ENCODE assay signal across 1 cellular context in genomic region chr1:111227875-111228747, GRCh38.
TF ChIP-seq lines count a peak whose summit lies in the region.

No MANE protein-coding gene starts in this region.

TF ChIP-seq in HepG2, 621 proteins besides CTCF, POLR2A, EP300 and RAD21 (continued from another document and continues in another):
- no peak for TF ChIP-seq GABPA (IDR thresholded peaks at IDR 0.05; ENCODE audit: low read depth, low read length)
- no peak for TF ChIP-seq GABPA (CRISPR knock-in tag; IDR thresholded peaks at IDR 0.05; ENCODE audit: low read depth)
- TF ChIP-seq HMGXB4 (CRISPR knock-in tag; IDR thresholded peaks at IDR 0.05; ENCODE audit: borderline replicate concordance in 1 of 2, low read depth in 1 of 2), result no peak; a peak in 1 of 4 replicates
- TF ChIP-seq MEIS1 (CRISPR knock-in tag; IDR thresholded peaks at IDR 0.05; ENCODE audit: borderline replicate concordance), result no peak
- TF ChIP-seq NR2F2 (IDR thresholded peaks at IDR 0.05; ENCODE audit: borderline replicate concordance, low read depth), result peak; percentile 37; the same call in 1 of the 2 replicates
- peak; percentile 83 for TF ChIP-seq NR2F6 (IDR thresholded peaks at IDR 0.05)
- peak; percentile 74 for TF ChIP-seq NR2F6 (CRISPR knock-in tag; IDR thresholded peaks at IDR 0.05)
- no peak for TF ChIP-seq SP140L (CRISPR knock-in tag; IDR thresholded peaks at IDR 0.05; ENCODE audit: borderline replicate concordance)
- TF ChIP-seq PRDM10 (CRISPR knock-in tag; IDR thresholded peaks at IDR 0.05; ENCODE audit: low read depth), result peak; percentile 48; the same call in 1 of the 2 replicates
- 0 out of 2 replicates have a peak, but pooled peaks have one; percentile 36 for TF ChIP-seq ZNF792 (CRISPR knock-in tag; IDR thresholded peaks at IDR 0.05)
- TF ChIP-seq, protein P1, sequence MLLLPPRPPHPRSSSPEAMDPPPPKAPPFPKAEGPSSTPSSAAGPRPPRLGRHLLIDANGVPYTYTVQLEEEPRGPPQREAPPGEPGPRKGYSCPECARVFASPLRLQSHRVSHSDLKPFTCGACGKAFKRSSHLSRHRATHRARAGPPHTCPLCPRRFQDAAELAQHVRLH (CRISPR knock-in tag; IDR thresholded peaks at IDR 0.05; ENCODE audit: borderline replicate concordance, low read depth), result no peak
- 0 out of 2 replicates have a peak, but pooled peaks have one; percentile 34 for TF ChIP-seq ZSCAN30 (CRISPR knock-in tag; IDR thresholded peaks at IDR 0.05)
- TF ChIP-seq FOSL2 (CRISPR knock-in tag; IDR thresholded peaks at IDR 0.05), result peak; percentile 98
- no peak for TF ChIP-seq CREB1 (IDR thresholded peaks at IDR 0.05)
- no peak for TF ChIP-seq CREB1 (CRISPR knock-in tag; IDR thresholded peaks at IDR 0.05)
- TF ChIP-seq KDM6A (CRISPR knock-in tag; IDR thresholded peaks at IDR 0.05; ENCODE audit: low read depth), result peak; percentile 12; the same call in 1 of the 2 replicates
- no peak for TF ChIP-seq HOXA7 (CRISPR knock-in tag; IDR thresholded peaks at IDR 0.05)
- TF ChIP-seq KMT2B (CRISPR knock-in tag; IDR thresholded peaks at IDR 0.05), result no peak
- TF ChIP-seq ZNF510 (CRISPR knock-in tag; IDR thresholded peaks at IDR 0.05; ENCODE audit: low read depth), result no peak
- TF ChIP-seq ZNF564 (CRISPR knock-in tag; IDR thresholded peaks at IDR 0.05), result no peak
- peak; percentile 32; the same call in 1 of the 2 replicates for TF ChIP-seq ZNF574 (CRISPR knock-in tag; IDR thresholded peaks at IDR 0.05)
- peak; percentile 55; the same call in 1 of the 2 replicates for TF ChIP-seq ZNF230 (CRISPR knock-in tag; IDR thresholded peaks at IDR 0.05)
- TF ChIP-seq, protein P2, sequence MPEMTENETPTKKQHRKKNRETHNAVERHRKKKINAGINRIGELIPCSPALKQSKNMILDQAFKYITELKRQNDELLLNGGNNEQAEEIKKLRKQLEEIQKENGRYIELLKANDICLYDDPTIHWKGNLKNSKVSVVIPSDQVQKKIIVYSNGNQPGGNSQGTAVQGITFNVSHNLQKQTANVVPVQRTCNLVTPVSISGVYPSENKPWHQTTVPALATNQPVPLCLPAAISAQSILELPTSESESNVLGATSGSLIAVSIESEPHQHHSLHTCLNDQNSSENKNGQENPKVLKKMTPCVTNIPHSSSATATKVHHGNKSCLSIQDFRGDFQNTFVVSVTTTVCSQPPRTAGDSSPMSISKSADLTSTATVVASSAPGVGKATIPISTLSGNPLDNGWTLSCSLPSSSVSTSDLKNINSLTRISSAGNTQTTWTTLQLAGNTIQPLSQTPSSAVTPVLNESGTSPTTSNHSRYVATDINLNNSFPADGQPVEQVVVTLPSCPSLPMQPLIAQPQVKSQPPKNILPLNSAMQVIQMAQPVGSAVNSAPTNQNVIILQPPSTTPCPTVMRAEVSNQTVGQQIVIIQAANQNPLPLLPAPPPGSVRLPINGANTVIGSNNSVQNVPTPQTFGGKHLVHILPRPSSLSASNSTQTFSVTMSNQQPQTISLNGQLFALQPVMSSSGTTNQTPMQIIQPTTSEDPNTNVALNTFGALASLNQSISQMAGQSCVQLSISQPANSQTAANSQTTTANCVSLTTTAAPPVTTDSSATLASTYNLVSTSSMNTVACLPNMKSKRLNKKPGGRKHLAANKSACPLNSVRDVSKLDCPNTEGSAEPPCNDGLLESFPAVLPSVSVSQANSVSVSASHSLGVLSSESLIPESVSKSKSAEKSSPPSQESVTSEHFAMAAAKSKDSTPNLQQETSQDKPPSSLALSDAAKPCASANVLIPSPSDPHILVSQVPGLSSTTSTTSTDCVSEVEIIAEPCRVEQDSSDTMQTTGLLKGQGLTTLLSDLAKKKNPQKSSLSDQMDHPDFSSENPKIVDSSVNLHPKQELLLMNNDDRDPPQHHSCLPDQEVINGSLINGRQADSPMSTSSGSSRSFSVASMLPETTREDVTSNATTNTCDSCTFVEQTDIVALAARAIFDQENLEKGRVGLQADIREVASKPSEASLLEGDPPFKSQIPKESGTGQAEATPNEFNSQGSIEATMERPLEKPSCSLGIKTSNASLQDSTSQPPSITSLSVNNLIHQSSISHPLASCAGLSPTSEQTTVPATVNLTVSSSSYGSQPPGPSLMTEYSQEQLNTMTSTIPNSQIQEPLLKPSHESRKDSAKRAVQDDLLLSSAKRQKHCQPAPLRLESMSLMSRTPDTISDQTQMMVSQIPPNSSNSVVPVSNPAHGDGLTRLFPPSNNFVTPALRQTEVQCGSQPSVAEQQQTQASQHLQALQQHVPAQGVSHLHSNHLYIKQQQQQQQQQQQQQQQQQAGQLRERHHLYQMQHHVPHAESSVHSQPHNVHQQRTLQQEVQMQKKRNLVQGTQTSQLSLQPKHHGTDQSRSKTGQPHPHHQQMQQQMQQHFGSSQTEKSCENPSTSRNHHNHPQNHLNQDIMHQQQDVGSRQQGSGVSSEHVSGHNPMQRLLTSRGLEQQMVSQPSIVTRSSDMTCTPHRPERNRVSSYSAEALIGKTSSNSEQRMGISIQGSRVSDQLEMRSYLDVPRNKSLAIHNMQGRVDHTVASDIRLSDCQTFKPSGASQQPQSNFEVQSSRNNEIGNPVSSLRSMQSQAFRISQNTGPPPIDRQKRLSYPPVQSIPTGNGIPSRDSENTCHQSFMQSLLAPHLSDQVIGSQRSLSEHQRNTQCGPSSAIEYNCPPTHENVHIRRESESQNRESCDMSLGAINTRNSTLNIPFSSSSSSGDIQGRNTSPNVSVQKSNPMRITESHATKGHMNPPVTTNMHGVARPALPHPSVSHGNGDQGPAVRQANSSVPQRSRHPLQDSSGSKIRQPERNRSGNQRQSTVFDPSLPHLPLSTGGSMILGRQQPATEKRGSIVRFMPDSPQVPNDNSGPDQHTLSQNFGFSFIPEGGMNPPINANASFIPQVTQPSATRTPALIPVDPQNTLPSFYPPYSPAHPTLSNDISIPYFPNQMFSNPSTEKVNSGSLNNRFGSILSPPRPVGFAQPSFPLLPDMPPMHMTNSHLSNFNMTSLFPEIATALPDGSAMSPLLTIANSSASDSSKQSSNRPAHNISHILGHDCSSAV (CRISPR knock-in tag; IDR thresholded peaks at IDR 0.05; ENCODE audit: borderline replicate concordance), result no peak
- TF ChIP-seq, protein P3, sequence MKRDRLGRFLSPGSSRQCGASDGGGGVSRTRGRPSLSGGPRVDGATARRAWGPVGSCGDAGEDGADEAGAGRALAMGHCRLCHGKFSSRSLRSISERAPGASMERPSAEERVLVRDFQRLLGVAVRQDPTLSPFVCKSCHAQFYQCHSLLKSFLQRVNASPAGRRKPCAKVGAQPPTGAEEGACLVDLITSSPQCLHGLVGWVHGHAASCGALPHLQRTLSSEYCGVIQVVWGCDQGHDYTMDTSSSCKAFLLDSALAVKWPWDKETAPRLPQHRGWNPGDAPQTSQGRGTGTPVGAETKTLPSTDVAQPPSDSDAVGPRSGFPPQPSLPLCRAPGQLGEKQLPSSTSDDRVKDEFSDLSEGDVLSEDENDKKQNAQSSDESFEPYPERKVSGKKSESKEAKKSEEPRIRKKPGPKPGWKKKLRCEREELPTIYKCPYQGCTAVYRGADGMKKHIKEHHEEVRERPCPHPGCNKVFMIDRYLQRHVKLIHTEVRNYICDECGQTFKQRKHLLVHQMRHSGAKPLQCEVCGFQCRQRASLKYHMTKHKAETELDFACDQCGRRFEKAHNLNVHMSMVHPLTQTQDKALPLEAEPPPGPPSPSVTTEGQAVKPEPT (CRISPR knock-in tag; IDR thresholded peaks at IDR 0.05; ENCODE audit: low read depth), result 0 out of 2 replicates have a peak, but pooled peaks have one; percentile 33
- TF ChIP-seq TBX3 (IDR thresholded peaks at IDR 0.05; ENCODE audit: borderline replicate concordance), result no peak
- TF ChIP-seq HOXA3 (CRISPR knock-in tag; IDR thresholded peaks at IDR 0.05), result peak; percentile 36; the same call in 1 of the 2 replicates
- TF ChIP-seq ATF3 (CRISPR knock-in tag; IDR thresholded peaks at IDR 0.05), result peak; percentile 91
- TF ChIP-seq ZNF777 (CRISPR knock-in tag; IDR thresholded peaks at IDR 0.05), result no peak
- no peak for TF ChIP-seq ZNF619 (CRISPR knock-in tag; IDR thresholded peaks at IDR 0.05)
- TF ChIP-seq PITX1 (CRISPR knock-in tag; IDR thresholded peaks at IDR 0.05), result peak; percentile 81
- no peak for TF ChIP-seq ZNF879 (CRISPR knock-in tag; IDR thresholded peaks at IDR 0.05)
- TF ChIP-seq IRF9 (CRISPR knock-in tag; IDR thresholded peaks at IDR 0.05; ENCODE audit: borderline replicate concordance), result no peak
- no peak for TF ChIP-seq ATAD3A (CRISPR knock-in tag; IDR thresholded peaks at IDR 0.05)
- no peak for TF ChIP-seq ZNF678 (CRISPR knock-in tag; IDR thresholded peaks at IDR 0.05)
- 0 out of 2 replicates have a peak, but pooled peaks have one; percentile 21 for TF ChIP-seq ISL2 (CRISPR knock-in tag; IDR thresholded peaks at IDR 0.05)
- peak; percentile 63; the same call in 1 of the 2 replicates for TF ChIP-seq ZNF556 (CRISPR knock-in tag; IDR thresholded peaks at IDR 0.05; ENCODE audit: borderline replicate concordance)
- TF ChIP-seq SOX6 (IDR thresholded peaks at IDR 0.05), result no peak
- TF ChIP-seq SOX6 (CRISPR knock-in tag; IDR thresholded peaks at IDR 0.05), result peak; percentile 73
- no peak; the same call in 1 of the 2 replicates for TF ChIP-seq NR2C2 (CRISPR knock-in tag; IDR thresholded peaks at IDR 0.05; ENCODE audit: borderline replicate concordance)
- no peak for TF ChIP-seq KLF9 (CRISPR knock-in tag; IDR thresholded peaks at IDR 0.05; ENCODE audit: low read depth)
- TF ChIP-seq NCOA2 (CRISPR knock-in tag; IDR thresholded peaks at IDR 0.05), result peak; percentile 68
